Comparison of ENCODE assay signal across 10 cellular contexts in the genomic region with DNA sequence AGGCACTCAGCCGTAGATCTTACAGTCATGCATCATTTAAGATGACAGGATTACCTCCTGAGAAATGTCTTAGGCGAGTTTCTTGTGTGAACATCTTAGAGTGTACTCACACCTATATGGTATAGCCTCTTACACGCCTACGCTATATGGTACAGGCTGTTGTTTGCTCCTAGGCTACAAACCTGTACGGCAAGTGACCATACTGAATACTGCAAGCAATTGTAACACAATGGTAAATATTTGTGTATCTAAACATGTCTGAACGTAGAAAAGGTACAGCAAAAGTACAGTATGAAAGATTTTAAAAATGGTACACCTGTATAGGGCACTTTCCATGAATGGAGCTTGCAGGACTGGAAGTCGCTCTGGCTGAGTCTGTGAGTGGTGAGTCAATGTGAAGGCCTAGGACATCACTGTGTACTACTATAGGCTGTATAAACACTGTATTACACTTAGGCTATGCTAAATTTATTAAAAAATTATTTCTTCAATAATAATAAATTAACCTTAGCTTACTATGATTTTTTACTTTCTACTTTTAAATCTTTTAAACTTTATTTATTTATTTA. TPM values are rescaled to one million over a fixed set of nuclear protein-coding genes. Genes with fewer than 3 reads are reported as not detected.
DNase-seq lines count a peak whose midpoint lies in the region; ATAC-seq and TF ChIP-seq lines count a peak whose summit lies in the region.
"Had no signal": no experiment of that assay in that cellular context is flagged by ENCODE, and none has a peak within 500 bp of the region (broad histone marks: within the 10 kb centered on the region; RNA-seq: fewer than 3 reads in every experiment).

No MANE protein-coding gene starts in this region.

- H3K79me2 ChIP-seq in osteoblast (ENCODE audit: insufficient read depth, low read length), result no peaks in the 10 kb centered on the region

- H3K9me3 Mint-ChIP-seq in activated naive CD8-positive, alpha-beta T cell treated with anti-CD3 and anti-CD28 coated beads, Interleukin-2, amount 50 U/mL, for 24 hours, result no peaks in the 10 kb centered on the region

- no peak overlapping the region for H2AFZ ChIP-seq in osteoblast (ENCODE audit: low read length)

- peaks cover 75% of the 10 kb centered on the region for H3K27me3 Mint-ChIP-seq in activated naive CD8-positive, alpha-beta T cell treated with anti-CD3 and anti-CD28 coated beads, Interleukin-2, amount 50 U/mL, for 24 hours

- H3K27me3 ChIP-seq in left ventricle myocardium inferior (ENCODE audit: low read depth) (peaks cover 41% of the 10 kb centered on the region), osteoblast (ENCODE audit: insufficient read depth, low read length) (peaks cover 38% of the 10 kb centered on the region)

- no peak for TF ChIP-seq CTCF in left ventricle myocardium inferior (IDR thresholded peaks at IDR 0.05; ENCODE audit: borderline replicate concordance)
- TF ChIP-seq CTCF in mucosa of descending colon (IDR thresholded peaks at IDR 0.05), result no peak
- no peak for TF ChIP-seq CTCF in osteoblast (IDR thresholded peaks at IDR 0.05; ENCODE audit: extremely low read depth, low read depth, low read length)

- H3K27ac Mint-ChIP-seq in activated naive CD8-positive, alpha-beta T cell treated with anti-CD3 and anti-CD28 coated beads, Interleukin-2, amount 50 U/mL, for 24 hours, result no peak overlapping the region

- H3K4me2 ChIP-seq in osteoblast (ENCODE audit: insufficient read depth, low read length), result no peak overlapping the region

- H4K20me1 ChIP-seq in osteoblast (ENCODE audit: insufficient read depth, low read length), result no peaks in the 10 kb centered on the region

- no peak for ATAC-seq in left cardiac atrium
- ATAC-seq in activated naive CD8-positive, alpha-beta T cell treated with anti-CD3 and anti-CD28 coated beads, Interleukin-2, amount 50 U/mL, for 24 hours, result no peak
- ATAC-seq in mucosa of descending colon, result peak; percentile 63
- no peak for ATAC-seq in GM19463 (IDR thresholded peaks at IDR 0.05; ENCODE audit: unreplicated experiment)
- ATAC-seq in HG03521 (IDR thresholded peaks at IDR 0.05; ENCODE audit: unreplicated experiment), result no peak
- no peak for ATAC-seq in GM19452 (IDR thresholded peaks at IDR 0.05; ENCODE audit: unreplicated experiment)

- no peaks in the 10 kb centered on the region for H3K36me3 ChIP-seq in left ventricle myocardium inferior
- H3K36me3 ChIP-seq in mucosa of descending colon (ENCODE audit: low read depth), result no peaks in the 10 kb centered on the region
- no peaks in the 10 kb centered on the region for H3K36me3 ChIP-seq in osteoblast (ENCODE audit: insufficient read depth, low read length)

- peaks cover 2% of the 10 kb centered on the region for H3K36me3 Mint-ChIP-seq in activated naive CD8-positive, alpha-beta T cell treated with anti-CD3 and anti-CD28 coated beads, Interleukin-2, amount 50 U/mL, for 24 hours (ENCODE audit: low read depth)

- H3K4me3 ChIP-seq in left ventricle myocardium inferior (peak overlapping the region; percentile 85), mucosa of descending colon (no peak overlapping the region), osteoblast (ENCODE audit: insufficient read depth, low read length) (no peak overlapping the region)

- H3K4me3 Mint-ChIP-seq in activated naive CD8-positive, alpha-beta T cell treated with anti-CD3 and anti-CD28 coated beads, Interleukin-2, amount 50 U/mL, for 24 hours, result peak overlapping the region; percentile 70

- H3K4me1 ChIP-seq in left ventricle myocardium inferior, result peaks cover 14% of the 10 kb centered on the region
- H3K4me1 ChIP-seq in mucosa of descending colon (ENCODE audit: low read depth), result no peaks in the 10 kb centered on the region
- H3K4me1 ChIP-seq in osteoblast (ENCODE audit: insufficient read depth, low read length), result peaks cover 5% of the 10 kb centered on the region

- H3K27ac ChIP-seq in left ventricle myocardium inferior (replicated peaks), result no peak overlapping the region
- no peak overlapping the region for H3K27ac ChIP-seq in osteoblast (ENCODE audit: low read depth, low read length)

- H3K4me1 Mint-ChIP-seq in activated naive CD8-positive, alpha-beta T cell treated with anti-CD3 and anti-CD28 coated beads, Interleukin-2, amount 50 U/mL, for 24 hours, result peaks cover 5% of the 10 kb centered on the region

- intact Hi-C loops in left ventricle myocardium inferior (cut with micrococcal nuclease) (no loop called here), left cardiac atrium (cut with DNase I) (no loop called here), mucosa of descending colon (cut with DNase I, micrococcal nuclease) (no loop called here)

- no peak for DNase-seq in left ventricle myocardium inferior
- DNase-seq in left cardiac atrium, result no peak
- DNase-seq in activated naive CD8-positive, alpha-beta T cell treated with anti-CD3 and anti-CD28 coated beads, Interleukin-2, amount 50 U/mL, for 24 hours, result no peak
- no peak for DNase-seq in mucosa of descending colon
- no peak for DNase-seq in osteoblast (ENCODE audit: insufficient read length, low spot score, missing footprints)
- DNase-seq: NCI-H1694 treated with DMSO at 0.1 percent for 48 hours had no signal

- peaks cover 4% of the 10 kb centered on the region for H3K9me3 ChIP-seq in left ventricle myocardium inferior (replicated peaks)
- H3K9me3 ChIP-seq in mucosa of descending colon, result no peaks in the 10 kb centered on the region
- H3K9me3 ChIP-seq in osteoblast (ENCODE audit: low read depth, low read length), result no peaks in the 10 kb centered on the region

RNA-seq across cellular contexts. Expression of gene IL20RA, which starts 0.5 kb away (rescaled TPM):
- total RNA-seq in left ventricle myocardium inferior (10.1 TPM), left cardiac atrium (1 to 10 TPM; 1.0 to 3.5 TPM), mucosa of descending colon (10 to 100 TPM in 2 of 3 donors, 1 to 10 TPM in 1; 3.2 to 12.2 (median 11.6) TPM), osteoblast (0.29 and 0.36 TPM in 2 replicates)
- total RNA-seq: RPMI7951 had no signal
